In the genomic region with DNA sequence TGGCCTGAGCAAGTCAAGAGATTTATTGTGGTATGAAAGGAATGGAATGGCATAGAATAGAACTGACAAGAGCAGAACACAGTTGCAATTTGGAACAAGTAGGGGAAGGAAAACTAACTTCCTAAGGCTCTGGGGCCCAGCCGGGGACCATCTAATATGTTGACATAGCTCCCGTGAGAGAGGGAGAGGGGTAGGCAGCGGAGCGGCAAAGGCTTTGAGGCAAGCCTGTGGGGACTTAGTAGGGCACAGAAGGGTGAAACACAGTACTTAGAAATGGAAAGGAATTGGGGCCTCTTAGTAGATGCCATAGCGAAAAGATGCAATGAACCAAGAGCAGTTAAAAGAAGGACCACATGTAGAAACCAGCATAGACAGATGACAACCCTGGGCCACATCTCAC, we compare ENCODE assay signal across 1 cellular context.
TF ChIP-seq lines count a peak whose summit lies in the region.

No MANE protein-coding gene starts in this region.

TF ChIP-seq in H1, 55 proteins besides CTCF, POLR2A, EP300 and RAD21:
- TF ChIP-seq YY1 (IDR thresholded peaks at IDR 0.05; ENCODE audit: low read depth, low read length) (no peak), RNF2 (IDR thresholded peaks at IDR 0.05; ENCODE audit: borderline replicate concordance, low read depth, low read length, missing control alignments, poor library complexity, severe bottlenecking) (no peak), SP1 (IDR thresholded peaks at IDR 0.05; ENCODE audit: low read depth, low read length) (no peak)
